Comparison of ENCODE assay signal across 1 cellular context in the genomic region with DNA sequence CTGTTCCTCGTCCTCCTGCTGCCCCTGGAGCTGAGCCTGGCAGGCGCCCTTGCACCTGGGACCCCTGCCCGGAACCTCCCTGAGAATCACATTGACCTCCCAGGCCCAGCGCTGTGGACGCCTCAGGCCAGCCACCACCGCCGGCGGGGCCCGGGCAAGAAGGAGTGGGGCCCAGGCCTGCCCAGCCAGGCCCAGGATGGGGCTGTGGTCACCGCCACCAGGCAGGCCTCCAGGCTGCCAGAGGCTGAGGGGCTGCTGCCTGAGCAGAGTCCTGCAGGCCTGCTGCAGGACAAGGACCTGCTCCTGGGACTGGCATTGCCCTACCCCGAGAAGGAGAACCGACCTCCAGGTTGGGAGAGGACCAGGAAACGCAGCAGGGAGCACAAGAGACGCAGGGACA.
A peak's percentile ranks its signal among the peaks of the same experiment; 100 is the strongest.
TF ChIP-seq lines count a peak whose summit lies in the region.

No MANE protein-coding gene starts in this region.

TF ChIP-seq in K562, 482 proteins besides CTCF, POLR2A, EP300 and RAD21:
- peak; percentile 98 for TF ChIP-seq ZFP36 (IDR thresholded peaks at IDR 0.05; ENCODE audit: low read depth, low read length, partially characterized antibody)
- peak; percentile 76 for TF ChIP-seq ZNF436 (CRISPR knock-in tag; IDR thresholded peaks at IDR 0.05)
- TF ChIP-seq YY1 (IDR thresholded peaks at IDR 0.05; ENCODE audit: borderline replicate concordance in 1 of 3, control insufficient read depth in 1 of 3, extremely low read depth in 1 of 3, insufficient read depth in 3 of 3, insufficient read length in 1 of 3, insufficient replicate concordance in 2 of 3, low read depth in 1 of 3, low read length in 2 of 3), result no peak
- peak; percentile 59; the same call in 1 of the 2 replicates for TF ChIP-seq SMARCA5 (IDR thresholded peaks at IDR 0.05)
- no peak for TF ChIP-seq GABPA (tag; conservative IDR thresholded peaks at IDR 0.05; ENCODE audit: low read depth)
- peak; percentile 80; the same call in 1 of the 2 replicates for TF ChIP-seq PTBP1 (IDR thresholded peaks at IDR 0.05; ENCODE audit: low read depth, low read length)
- TF ChIP-seq HDAC2 (IDR thresholded peaks at IDR 0.05), result 0 out of 2 replicates have a peak, but pooled peaks have one; percentile 16
- peak; percentile 87 for TF ChIP-seq RBM25 (IDR thresholded peaks at IDR 0.05; ENCODE audit: low read depth, low read length, severe bottlenecking)
- peak; percentile 70 for TF ChIP-seq BCOR (IDR thresholded peaks at IDR 0.05)
- no peak for TF ChIP-seq NCOA1 (IDR thresholded peaks at IDR 0.05; ENCODE audit: low read depth)
- TF ChIP-seq KDM1A (IDR thresholded peaks at IDR 0.05), result peak; percentile 54 to 58
